In the genomic region with DNA sequence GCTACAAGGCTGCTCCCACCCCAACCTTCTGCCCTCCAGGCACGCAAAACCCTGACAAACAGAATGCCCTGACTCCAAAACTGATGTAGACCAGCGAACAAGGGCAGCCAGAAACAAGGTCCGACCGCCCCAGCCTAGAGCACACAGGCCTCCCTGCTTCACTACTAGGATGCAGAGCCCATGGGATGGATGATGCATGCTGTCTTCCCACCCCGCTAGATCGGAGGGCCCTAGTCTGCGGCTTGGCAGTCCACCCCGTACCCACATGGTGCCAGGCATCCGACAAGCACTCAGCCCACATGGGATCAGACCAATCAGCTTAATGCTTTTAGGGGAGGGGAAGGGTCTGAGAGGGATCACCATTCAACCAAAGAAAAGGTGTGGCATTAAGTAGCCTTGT, we compare ENCODE assay signal across 8 cellular contexts. TPM values are rescaled to one million over a fixed set of nuclear protein-coding genes. Genes with fewer than 3 reads are reported as not detected.
DNase-seq lines count a peak whose midpoint lies in the region; ATAC-seq and TF ChIP-seq lines count a peak whose summit lies in the region.

No MANE protein-coding gene starts in this region.

- H3K9me3 ChIP-seq in HEK293 (ENCODE audit: control insufficient read depth, insufficient read depth, low read depth, low read length) (no peaks in the 10 kb centered on the region), right cardiac atrium (ENCODE audit: control insufficient read depth, low read length) (no peaks in the 10 kb centered on the region), spleen (no peaks in the 10 kb centered on the region)

- TF ChIP-seq CTCF in HEK293 (tag by site-specific recombination; IDR thresholded peaks at IDR 0.05), result no peak
- no peak for TF ChIP-seq CTCF in spleen (IDR thresholded peaks at IDR 0.05 in 8 of 11, conservative IDR thresholded peaks at IDR 0.05 in 3 of 11)

- H3K36me3 Mint-ChIP-seq in activated CD4-positive, alpha-beta memory T cell treated with anti-CD3 and anti-CD28 coated beads, Interleukin-2, amount 10 ng/mL, durations not matched to agents 7 days and 5 days (ENCODE audit: low read depth), result no peaks in the 10 kb centered on the region

- POLR2A ChIA-PET in HEK293 (lab: Yijun Ruan, JAX), result interaction anchor here (0.8 to 2.2 kb wide), 12 partner anchors 7 to 342 kb away, joined by 3 to 39 read pairs (median 6); partner anchors contain the start of genes DRG1, PATZ1 and PISD
- POLR2A ChIA-PET in activated CD4-positive, alpha-beta memory T cell treated with anti-CD3 and anti-CD28 coated beads, Interleukin-2, amount 10 ng/mL, durations not matched to agents 7 days and 5 days (lab: Charles Lee), result interaction anchor here (0.6 to 2.5 kb wide), 16 partner anchors 8 to 339 kb away, joined by 3 to 29 read pairs (median 6); partner anchors contain the start of genes DEPDC5, EIF4ENIF1, PATZ1 and PIK3IP1

- H3K4me1 ChIP-seq in HEK293 (ENCODE audit: control insufficient read depth, insufficient read depth, low read length) (peaks cover 2% of the 10 kb centered on the region; the same call in 1 of the 2 replicates), right cardiac atrium (ENCODE audit: control insufficient read depth, insufficient read depth, low read length) (peaks cover 17% of the 10 kb centered on the region), spleen (peaks cover 42 to 100% (median 73%) of the 10 kb centered on the region in 6 donors)

- H3K36me3 ChIP-seq in HEK293 (ENCODE audit: control insufficient read depth in 2 of 2, insufficient read depth in 1 of 2, low read length in 2 of 2) (peaks cover 5 to 23% of the 10 kb centered on the region in 2 experiments; a peak in 2 of 3 replicates), spleen (peaks cover 0 to 53% (median 0%) of the 10 kb centered on the region in 6 donors)

- ATAC-seq in right cardiac atrium (no peak), HG02798 (IDR thresholded peaks at IDR 0.05; ENCODE audit: poor library complexity, unreplicated experiment) (no peak), GM18858 (IDR thresholded peaks at IDR 0.05; ENCODE audit: unreplicated experiment) (no peak)

- peak overlapping the region; percentile 80 for H3K27ac ChIP-seq in HEK293 (ENCODE audit: extremely low read depth, low read depth, low read length)
- H3K27ac ChIP-seq in right cardiac atrium (ENCODE audit: low read length), result peak overlapping the region; percentile 65
- peak overlapping the region; percentile 86 to 97 (median 94) for H3K27ac ChIP-seq in spleen

- CTCF ChIA-PET in HEK293 (lab: Yijun Ruan, JAX), result interaction anchor here (0.5 to 5.1 kb wide), 14 partner anchors 14 to 663 kb away, joined by 3 to 30 read pairs (median 4); partner anchors contain the start of gene MORC2
- CTCF ChIA-PET in activated CD4-positive, alpha-beta memory T cell treated with anti-CD3 and anti-CD28 coated beads, Interleukin-2, amount 10 ng/mL, durations not matched to agents 7 days and 5 days (lab: Charles Lee), result interaction anchor here (0.6 to 3.5 kb wide), 9 partner anchors 30 to 339 kb away, joined by 3 to 23 read pairs (median 6); partner anchors contain the start of genes PATZ1 and PISD

- no peak overlapping the region for H3K4me3 ChIP-seq in HEK293 (ENCODE audit: low read depth, low read length)
- no peak overlapping the region for H3K4me3 ChIP-seq in right cardiac atrium (ENCODE audit: low read length)
- H3K4me3 ChIP-seq in spleen, result peak overlapping the region in 4 of 8 donors; percentile 62 to 78 (median 72)

- 73% methylated on average over 9 of the region's 9 CpGs for WGBS in right cardiac atrium
- whole genome bisulfite sequencing in spleen, 5 donors, result 64 to 84% (median 81%) methylated on average over 8 to 9 of the region's 9 CpGs

- peaks cover 38% of the 10 kb centered on the region for H3K4me1 Mint-ChIP-seq in activated CD4-positive, alpha-beta memory T cell treated with anti-CD3 and anti-CD28 coated beads, Interleukin-2, amount 10 ng/mL, durations not matched to agents 7 days and 5 days

- no peaks in the 10 kb centered on the region for H3K27me3 Mint-ChIP-seq in activated CD4-positive, alpha-beta memory T cell treated with anti-CD3 and anti-CD28 coated beads, Interleukin-2, amount 10 ng/mL, durations not matched to agents 7 days and 5 days

- intact Hi-C loops in right cardiac atrium (cut with DNase I) (loop anchor here (5.0 to 10.0 kb wide), 2 partner anchors 74 to 287 kb away; partner anchors contain the start of gene PATZ1 (in 1 of the 4)), spleen (cut with DNase I; ENCODE audit: low total_unique reads) (loop anchor here (10.0 kb wide), 2 partner anchors 137 to 287 kb away; partner anchors contain the start of genes PATZ1 and SFI1)

- no peak for TF ChIP-seq POLR2A in spleen (IDR thresholded peaks at IDR 0.05)

- no peak for DNase-seq in activated CD4-positive, alpha-beta memory T cell treated with anti-CD3 and anti-CD28 coated beads, Interleukin-2, amount 10 ng/mL, durations not matched to agents 7 days and 5 days
- DNase-seq in right cardiac atrium (peak in 2 of 3 donors; percentile 57 to 60), spleen (peak; percentile 78), hepatic stellate cell (ENCODE audit: low spot score) (no peak), DMS53 (lab: John Stamatoyannopoulos, UW) (no peak)

- H3K27ac Mint-ChIP-seq in activated CD4-positive, alpha-beta memory T cell treated with anti-CD3 and anti-CD28 coated beads, Interleukin-2, amount 10 ng/mL, durations not matched to agents 7 days and 5 days, result peak overlapping the region; percentile 68

- H3K27me3 ChIP-seq in right cardiac atrium (ENCODE audit: control insufficient read depth, insufficient read depth) (no peaks in the 10 kb centered on the region), spleen (replicated peaks in 1 of 7) (no peaks in the 10 kb centered on the region)

- H3K4me3 Mint-ChIP-seq in activated CD4-positive, alpha-beta memory T cell treated with anti-CD3 and anti-CD28 coated beads, Interleukin-2, amount 10 ng/mL, durations not matched to agents 7 days and 5 days, result peak overlapping the region; percentile 65

- no peaks in the 10 kb centered on the region for H3K9me3 Mint-ChIP-seq in activated CD4-positive, alpha-beta memory T cell treated with anti-CD3 and anti-CD28 coated beads, Interleukin-2, amount 10 ng/mL, durations not matched to agents 7 days and 5 days

TF ChIP-seq in HEK293, 187 proteins besides CTCF, POLR2A, EP300 and RAD21:
- TF ChIP-seq YY1 (tag by site-specific recombination; IDR thresholded peaks at IDR 0.05) (no peak), ZNF433 (tag by site-specific recombination; IDR thresholded peaks at IDR 0.05; ENCODE audit: low read depth) (no peak), ZNF211 (tag by site-specific recombination; IDR thresholded peaks at IDR 0.05; ENCODE audit: low read depth) (no peak), ZNF624 (tag by site-specific recombination; IDR thresholded peaks at IDR 0.05) (no peak), PRDM10 (tag by site-specific recombination; IDR thresholded peaks at IDR 0.05) (no peak), ZNF843 (tag by site-specific recombination; IDR thresholded peaks at IDR 0.05) (no peak), ZNF791 (tag by site-specific recombination; IDR thresholded peaks at IDR 0.05) (no peak), ZNF596 (tag by site-specific recombination; IDR thresholded peaks at IDR 0.05) (no peak), TRIM28 (IDR thresholded peaks at IDR 0.05; ENCODE audit: borderline replicate concordance, low read length) (no peak), ZNF664 (tag by site-specific recombination; IDR thresholded peaks at IDR 0.05) (no peak), ZNF426 (tag by site-specific recombination; IDR thresholded peaks at IDR 0.05) (no peak), ZNF747 (tag by site-specific recombination; IDR thresholded peaks at IDR 0.05) (no peak), PRDM1 (tag by site-specific recombination; IDR thresholded peaks at IDR 0.05) (no peak)
- TF ChIP-seq, protein P1, sequence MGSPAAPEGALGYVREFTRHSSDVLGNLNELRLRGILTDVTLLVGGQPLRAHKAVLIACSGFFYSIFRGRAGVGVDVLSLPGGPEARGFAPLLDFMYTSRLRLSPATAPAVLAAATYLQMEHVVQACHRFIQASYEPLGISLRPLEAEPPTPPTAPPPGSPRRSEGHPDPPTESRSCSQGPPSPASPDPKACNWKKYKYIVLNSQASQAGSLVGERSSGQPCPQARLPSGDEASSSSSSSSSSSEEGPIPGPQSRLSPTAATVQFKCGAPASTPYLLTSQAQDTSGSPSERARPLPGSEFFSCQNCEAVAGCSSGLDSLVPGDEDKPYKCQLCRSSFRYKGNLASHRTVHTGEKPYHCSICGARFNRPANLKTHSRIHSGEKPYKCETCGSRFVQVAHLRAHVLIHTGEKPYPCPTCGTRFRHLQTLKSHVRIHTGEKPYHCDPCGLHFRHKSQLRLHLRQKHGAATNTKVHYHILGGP (tag by site-specific recombination; IDR thresholded peaks at IDR 0.05), result no peak

RNA-seq across cellular contexts. Expression of gene PISD, which starts 30.6 kb away (rescaled TPM):
- total RNA-seq in activated CD4-positive, alpha-beta memory T cell treated with anti-CD3 and anti-CD28 coated beads, Interleukin-2, amount 10 ng/mL, durations not matched to agents 7 days and 5 days, result 10 to 100 TPM; 19.2 to 19.6 TPM
- total RNA-seq in right cardiac atrium (10 to 100 TPM; 18.6 to 33.5 (median 19.7) TPM), spleen (100 to 1,000 TPM in 2 of 7 donors, 10 to 100 TPM in 5; 52.6 to 108 (median 83.0) TPM)
- polyA plus RNA-seq in right cardiac atrium (11.1 TPM), spleen (10 to 100 TPM; 27.6 to 41.7 (median 32.1) TPM)

Comparison
In these comparisons a context has a peak if more than half of its experiments do, and no peak if none do; other contexts are left out.
1. DNase-seq: peak in right cardiac atrium (2 of 3) and spleen (single experiment); none in activated CD4-positive, alpha-beta memory T cell treated with anti-CD3 and anti-CD28 coated beads, Interleukin-2, amount 10 ng/mL, durations not matched to agents 7 days and 5 days (single experiment), hepatic stellate cell (single experiment) and DMS53 (single experiment).
2. Peak in every context shown above with its lines, with median percentiles within 50 percentile points of each other: H3K27ac ChIP-seq.